In genomic region chr11:22115470-22116037, GRCh38 we compare ENCODE assay signal across 21 cellular contexts.
"Had no signal": no experiment of that assay in that cellular context is flagged by ENCODE, and none has a peak within 500 bp of the region (broad histone marks: within the 10 kb centered on the region; RNA-seq: fewer than 3 reads in every experiment).

No MANE protein-coding gene starts in this region.

- H3K9me3 ChIP-seq: neutrophil, tibial nerve, vagina had no signal

- H3K27me3 ChIP-seq: foreskin keratinocyte, neutrophil, tibial nerve, vagina had no signal

- H3K27ac ChIP-seq: foreskin keratinocyte, neutrophil, parathyroid adenoma, tibial nerve, vagina had no signal

- H3K4me3 ChIP-seq: smooth muscle cell, tibial nerve, vagina had no signal

- H3K4me1 ChIP-seq: foreskin keratinocyte, parathyroid adenoma, tibial nerve, vagina had no signal

- DNase-seq: activated CD4-positive, alpha-beta memory T cell treated with anti-CD3 and anti-CD28 coated beads for 36 hours; activated CD4-positive, alpha-beta T cell treated with anti-CD3 and anti-CD28 coated beads for 36 hours; activated CD8-positive, alpha-beta memory T cell treated with anti-CD3 and anti-CD28 coated beads, Interleukin-2, amount 10 ng/mL, durations not matched to agents 7 days and 5 days; activated naive CD4-positive, alpha-beta T cell treated with anti-CD3 and anti-CD28 coated beads for 36 hours; activated naive CD8-positive, alpha-beta T cell treated with anti-CD3 and anti-CD28 coated beads, Interleukin-2, amount 50 U/mL, for 24 hours; activated T-cell treated with anti-CD3 and anti-CD28 coated beads, Interleukin-2, amount 50 U/mL, for 1 hour; aorta; effector memory CD4-positive, alpha-beta T cell; foreskin keratinocyte; left colon; mammary epithelial cell; naive thymus-derived CD4-positive, alpha-beta T cell; stimulated activated CD4-positive, alpha-beta T cell treated with anti-CD3 and anti-CD28 coated beads, Interleukin-4, amount 100 ng/mL, for 4 hours; stimulated activated CD8-positive, alpha-beta memory T cell treated with anti-CD3 and anti-CD28 coated beads, Interleukin-4, amount 100 ng/mL, for 48 hours; stimulated activated naive CD4-positive, alpha-beta T cell treated with Interleukin-2 at 50 U/mL for 16 hours; substantia nigra had no signal

- ATAC-seq: activated CD4-positive, alpha-beta T cell treated with anti-CD3 and anti-CD28 coated beads for 36 hours; activated CD8-positive, alpha-beta memory T cell treated with anti-CD3 and anti-CD28 coated beads, Interleukin-2, amount 10 ng/mL, durations not matched to agents 7 days and 5 days; activated naive CD8-positive, alpha-beta T cell treated with anti-CD3 and anti-CD28 coated beads, Interleukin-2, amount 50 U/mL, for 24 hours; foreskin keratinocyte; left colon; naive thymus-derived CD4-positive, alpha-beta T cell had no signal

- H3K36me3 ChIP-seq: neutrophil, tibial nerve, vagina had no signal
